Comparison of ENCODE assay signal across 16 cellular contexts in the genomic region with DNA sequence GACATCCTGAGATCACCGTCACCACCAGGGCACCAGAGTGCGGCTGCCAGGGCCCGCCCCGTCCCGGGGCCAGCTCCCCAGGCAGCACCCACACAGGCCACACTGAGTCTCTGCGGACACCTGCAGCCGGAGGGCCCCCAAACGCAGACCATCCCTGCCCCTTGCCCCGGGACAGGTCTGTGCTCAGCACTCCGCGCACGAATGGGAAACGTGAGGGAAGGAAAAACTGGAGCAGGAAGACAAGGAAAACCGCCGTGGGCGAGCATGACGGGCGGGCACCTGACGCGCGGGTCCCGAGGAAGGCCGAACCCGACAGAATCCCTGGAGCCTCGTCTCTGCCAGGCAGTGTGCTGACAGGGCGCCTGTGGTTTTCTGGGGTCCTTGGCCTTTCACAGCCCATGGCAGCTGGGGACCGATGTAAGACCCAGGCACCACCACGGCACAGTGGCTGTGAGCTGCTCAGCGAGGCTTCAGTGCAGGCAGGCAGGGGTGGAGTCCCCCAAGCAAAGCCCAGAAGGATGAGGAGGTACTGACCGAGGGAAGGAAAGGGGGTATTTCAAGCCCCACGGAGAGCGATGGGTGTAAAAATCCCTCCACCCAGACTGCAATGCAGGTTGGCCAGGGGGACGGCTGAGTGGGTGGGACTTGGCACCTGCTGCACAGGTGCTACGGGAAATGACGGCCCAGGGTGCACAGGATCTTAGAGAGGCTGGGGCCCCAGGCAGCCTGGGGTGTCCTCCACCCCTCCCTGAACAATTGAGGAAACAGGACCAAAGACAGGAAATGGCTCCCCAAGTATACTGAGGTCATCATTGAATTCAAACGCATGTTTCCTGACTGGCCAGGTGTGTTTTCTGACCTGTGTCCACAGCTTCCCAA. TPM values are rescaled to one million over a fixed set of nuclear protein-coding genes. Genes with fewer than 3 reads are reported as not detected.
DNase-seq lines count a peak whose midpoint lies in the region; ATAC-seq and TF ChIP-seq lines count a peak whose summit lies in the region.
"Had no signal": no experiment of that assay in that cellular context is flagged by ENCODE, and none has a peak within 500 bp of the region (broad histone marks: within the 10 kb centered on the region; RNA-seq: fewer than 3 reads in every experiment).

No MANE protein-coding gene starts in this region.

- 95 to 96% methylated on average over 33 to 34 of the region's 36 CpGs for WGBS in mesodermal cell (ENCODE audit: insufficient coverage in 2 of 2), 2 experiments

- peak overlapping the region; percentile 89 for H3K27ac Mint-ChIP-seq in WTC11
- no peak overlapping the region for H3K27ac Mint-ChIP-seq in type B pancreatic cell
- H3K27ac Mint-ChIP-seq: activated CD4-positive, alpha-beta memory T cell treated with anti-CD3 and anti-CD28 coated beads for 36 hours; activated naive CD8-positive, alpha-beta T cell; dendritic cell treated with granulocyte-macrophage colony-stimulating factor and Interleukin-4, amounts not matched to agents 40 ng/mL and 50 ng/mL, for 4 days had no signal

- H3K9me3 ChIP-seq in mesodermal cell (ENCODE audit: control insufficient read depth, low read length) = no peaks in the 10 kb centered on the region
- H3K9me3 ChIP-seq in BE2C = no peaks in the 10 kb centered on the region
- H3K9me3 ChIP-seq: MG63 had no signal

- H3K4me1 Mint-ChIP-seq in WTC11 (peaks cover 18% of the 10 kb centered on the region), type B pancreatic cell (ENCODE audit: unreplicated experiment) (peaks cover 23% of the 10 kb centered on the region)

- H3K27me3 Mint-ChIP-seq in WTC11 (ENCODE audit: low read depth) (no peaks in the 10 kb centered on the region), type B pancreatic cell (no peaks in the 10 kb centered on the region)
- H3K27me3 Mint-ChIP-seq: activated CD4-positive, alpha-beta memory T cell treated with anti-CD3 and anti-CD28 coated beads for 36 hours; activated naive CD8-positive, alpha-beta T cell; dendritic cell treated with granulocyte-macrophage colony-stimulating factor and Interleukin-4, amounts not matched to agents 40 ng/mL and 50 ng/mL, for 4 days had no signal

- peak; percentile 45 for DNase-seq in activated CD8-positive, alpha-beta memory T cell treated with anti-CD3 and anti-CD28 coated beads for 24 hours
- DNase-seq in activated CD8-positive, alpha-beta memory T cell treated with anti-CD3 and anti-CD28 coated beads, Interleukin-2, amount 50 U/mL, for 4 hours = no peak
- DNase-seq in WTC11 (ENCODE audit: low spot score) (no peak), type B pancreatic cell (ENCODE audit: extremely low spot score, unreplicated experiment) (peak; percentile 65), BE2C (no peak), left colon (no peak)
- DNase-seq: activated CD4-positive, alpha-beta memory T cell treated with anti-CD3 and anti-CD28 coated beads for 36 hours; C1 segment of cervical spinal cord; MG63; NCI-H1694; stimulated activated CD4-positive, alpha-beta T cell treated with anti-CD3 and anti-CD28 coated beads, Interleukin-4, amount 100 ng/mL, for 4 hours; WERI-Rb-1 had no signal

- CTCF ChIA-PET in WTC11 (lab: Charles Lee) = interaction anchor here (0.7 to 2.3 kb wide), 3 partner anchors 65 to 84 kb away, joined by 4 to 15 read pairs (median 10); no protein-coding TSS in a partner anchor

- ATAC-seq in WTC11 (no peak; the same call in none of the 2 replicates), GM21786 (IDR thresholded peaks at IDR 0.05; ENCODE audit: unreplicated experiment) (no peak), left colon (no peak)

- intact Hi-C loops in left colon (cut with DNase I, micrococcal nuclease) = no loop called here

- H3K4me1 ChIP-seq in mesodermal cell (ENCODE audit: control insufficient read depth, insufficient read depth, low read length, poor library complexity, severe bottlenecking) (peaks cover 40% of the 10 kb centered on the region), BE2C (no peaks in the 10 kb centered on the region)

- no peaks in the 10 kb centered on the region for H3K9me3 Mint-ChIP-seq in WTC11
- no peaks in the 10 kb centered on the region for H3K9me3 Mint-ChIP-seq in type B pancreatic cell
- H3K9me3 Mint-ChIP-seq: activated CD4-positive, alpha-beta memory T cell treated with anti-CD3 and anti-CD28 coated beads for 36 hours; dendritic cell treated with granulocyte-macrophage colony-stimulating factor and Interleukin-4, amounts not matched to agents 40 ng/mL and 50 ng/mL, for 4 days had no signal

- POLR2A ChIA-PET in WTC11 (lab: Charles Lee) = interaction anchor here (0.6 kb wide), 1 partner anchor 647 kb away, joined by 3 read pairs; no protein-coding TSS in a partner anchor

- no peak for TF ChIP-seq CTCF in WTC11 (IDR thresholded peaks at IDR 0.05)
- no peak for TF ChIP-seq CTCF in type B pancreatic cell (conservative IDR thresholded peaks at IDR 0.05)
- TF ChIP-seq CTCF in BE2C (IDR thresholded peaks at IDR 0.05; ENCODE audit: low read depth, low read length) = no peak

- H3K4me3 Mint-ChIP-seq in WTC11 (no peak overlapping the region), type B pancreatic cell (no peak overlapping the region)
- H3K4me3 Mint-ChIP-seq: activated CD4-positive, alpha-beta memory T cell treated with anti-CD3 and anti-CD28 coated beads for 36 hours; activated naive CD8-positive, alpha-beta T cell; dendritic cell treated with granulocyte-macrophage colony-stimulating factor and Interleukin-4, amounts not matched to agents 40 ng/mL and 50 ng/mL, for 4 days had no signal

- H3K36me3 Mint-ChIP-seq in WTC11 = peaks cover 47% of the 10 kb centered on the region
- peaks cover 18% of the 10 kb centered on the region for H3K36me3 Mint-ChIP-seq in type B pancreatic cell
- H3K36me3 Mint-ChIP-seq: activated CD4-positive, alpha-beta memory T cell treated with anti-CD3 and anti-CD28 coated beads for 36 hours; activated naive CD8-positive, alpha-beta T cell had no signal

- peak overlapping the region; percentile 45 for H3K27ac ChIP-seq in mesodermal cell (ENCODE audit: low read depth, low read length, severe bottlenecking)
- H3K27ac ChIP-seq: WERI-Rb-1 had no signal

- peaks cover 90% of the 10 kb centered on the region for H3K36me3 ChIP-seq in mesodermal cell (ENCODE audit: control insufficient read depth, insufficient read depth, low read length)
- no peaks in the 10 kb centered on the region for H3K36me3 ChIP-seq in BE2C

- H3K27me3 ChIP-seq in BE2C = no peaks in the 10 kb centered on the region
- H3K27me3 ChIP-seq: MG63 had no signal

- no peak overlapping the region for H3K4me3 ChIP-seq in mesodermal cell (ENCODE audit: extremely low read depth, insufficient read depth, low read length, poor library complexity, severe bottlenecking)
- H3K4me3 ChIP-seq in BE2C (ENCODE audit: low read depth, low read length) = no peak overlapping the region
- H3K4me3 ChIP-seq: MG63 had no signal

TF ChIP-seq in WTC11, 78 proteins besides CTCF, POLR2A, EP300 and RAD21 (continues in another document):
- TF ChIP-seq SMAD3 (CRISPR knock-in tag; IDR thresholded peaks at IDR 0.05; ENCODE audit: borderline replicate concordance) = no peak
- TF ChIP-seq, protein P1, sequence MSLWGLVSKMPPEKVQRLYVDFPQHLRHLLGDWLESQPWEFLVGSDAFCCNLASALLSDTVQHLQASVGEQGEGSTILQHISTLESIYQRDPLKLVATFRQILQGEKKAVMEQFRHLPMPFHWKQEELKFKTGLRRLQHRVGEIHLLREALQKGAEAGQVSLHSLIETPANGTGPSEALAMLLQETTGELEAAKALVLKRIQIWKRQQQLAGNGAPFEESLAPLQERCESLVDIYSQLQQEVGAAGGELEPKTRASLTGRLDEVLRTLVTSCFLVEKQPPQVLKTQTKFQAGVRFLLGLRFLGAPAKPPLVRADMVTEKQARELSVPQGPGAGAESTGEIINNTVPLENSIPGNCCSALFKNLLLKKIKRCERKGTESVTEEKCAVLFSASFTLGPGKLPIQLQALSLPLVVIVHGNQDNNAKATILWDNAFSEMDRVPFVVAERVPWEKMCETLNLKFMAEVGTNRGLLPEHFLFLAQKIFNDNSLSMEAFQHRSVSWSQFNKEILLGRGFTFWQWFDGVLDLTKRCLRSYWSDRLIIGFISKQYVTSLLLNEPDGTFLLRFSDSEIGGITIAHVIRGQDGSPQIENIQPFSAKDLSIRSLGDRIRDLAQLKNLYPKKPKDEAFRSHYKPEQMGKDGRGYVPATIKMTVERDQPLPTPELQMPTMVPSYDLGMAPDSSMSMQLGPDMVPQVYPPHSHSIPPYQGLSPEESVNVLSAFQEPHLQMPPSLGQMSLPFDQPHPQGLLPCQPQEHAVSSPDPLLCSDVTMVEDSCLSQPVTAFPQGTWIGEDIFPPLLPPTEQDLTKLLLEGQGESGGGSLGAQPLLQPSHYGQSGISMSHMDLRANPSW (CRISPR knock-in tag; conservative IDR thresholded peaks at IDR 0.05; ENCODE audit: low read depth) = no peak
- no peak for TF ChIP-seq FOXJ3 (CRISPR knock-in tag; IDR thresholded peaks at IDR 0.05; ENCODE audit: borderline replicate concordance)
- TF ChIP-seq ZNF416 (CRISPR knock-in tag; IDR thresholded peaks at IDR 0.05) = no peak
- TF ChIP-seq ZNF121 (CRISPR knock-in tag; IDR thresholded peaks at IDR 0.05) = no peak
- no peak for TF ChIP-seq KAT7 (CRISPR knock-in tag; IDR thresholded peaks at IDR 0.05; ENCODE audit: borderline replicate concordance)
- no peak for TF ChIP-seq JUN (CRISPR knock-in tag; IDR thresholded peaks at IDR 0.05)
- TF ChIP-seq, protein P2, sequence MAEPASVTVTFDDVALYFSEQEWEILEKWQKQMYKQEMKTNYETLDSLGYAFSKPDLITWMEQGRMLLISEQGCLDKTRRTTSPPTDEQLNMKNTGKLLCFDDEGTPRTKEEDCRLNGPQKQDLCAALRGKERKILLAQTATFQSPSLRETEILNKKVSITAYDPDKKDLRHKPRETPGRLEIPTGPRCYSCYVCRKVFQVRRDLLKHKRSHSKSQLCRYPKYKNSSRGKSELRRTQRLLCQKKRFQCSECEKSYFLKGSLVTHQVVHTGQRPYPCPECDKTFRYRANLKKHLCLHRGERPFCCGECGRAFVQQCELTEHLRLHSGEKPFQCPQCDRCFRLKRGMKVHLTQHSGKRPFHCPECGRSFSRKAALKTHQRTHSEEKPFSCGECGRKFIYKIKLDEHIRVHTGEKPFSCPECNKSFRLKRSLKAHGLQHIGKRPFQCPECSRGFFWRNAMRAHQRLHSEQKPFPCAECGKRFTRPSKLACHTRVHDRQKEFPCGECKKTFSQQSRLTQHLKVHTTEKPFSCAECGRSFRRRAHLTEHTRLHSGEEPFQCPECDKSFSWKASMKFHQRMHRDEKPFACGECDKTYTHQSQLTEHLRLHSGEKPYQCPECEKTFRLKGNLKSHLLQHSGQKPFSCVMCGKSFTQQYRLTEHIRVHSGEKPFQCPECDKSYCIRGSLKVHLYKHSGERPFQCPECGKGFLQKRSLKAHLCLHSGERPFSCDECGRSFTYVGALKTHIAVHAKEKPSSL (CRISPR knock-in tag; conservative IDR thresholded peaks at IDR 0.05) = no peak
- no peak for TF ChIP-seq NR2C2 (CRISPR knock-in tag; IDR thresholded peaks at IDR 0.05)

RNA-seq across cellular contexts. Expression of a gene that starts 59.0 kb away (rescaled TPM):
- total RNA-seq in WTC11 (2021) = 146 to 166 TPM (median 157 TPM) in 3 replicates
- polyA plus RNA-seq in mesodermal cell (2013, experiment 1 of 2) = 297 TPM
- 256 TPM for polyA plus RNA-seq in mesodermal cell (2013, experiment 2 of 2)
- total RNA-seq in type B pancreatic cell (ENCODE audit: low replicate concordance) = 58.4 and 150 TPM in 2 replicates
- polyA plus RNA-seq in BE2C (2012; ENCODE audit: insufficient read depth, insufficient read length, low read depth) = 7.4 TPM
- 10 to 100 TPM; 11.6 to 13.3 TPM for total RNA-seq in left colon
- total RNA-seq: activated CD4-positive, alpha-beta memory T cell treated with anti-CD3 and anti-CD28 coated beads for 36 hours had no signal

Comparison
In these comparisons a context has a peak if more than half of its experiments do, and no peak if none do; other contexts are left out.
1. DNase-seq: peak in activated CD8-positive, alpha-beta memory T cell treated with anti-CD3 and anti-CD28 coated beads for 24 hours (single experiment) and type B pancreatic cell (single experiment); none in activated CD8-positive, alpha-beta memory T cell treated with anti-CD3 and anti-CD28 coated beads, Interleukin-2, amount 50 U/mL, for 4 hours (single experiment), WTC11 (single experiment), BE2C (single experiment) and left colon (0 of 2).